Comparison of ENCODE assay signal across 13 cellular contexts in genomic region chr4:3345384-3345783, GRCh38. TPM values are rescaled to one million over a fixed set of nuclear protein-coding genes. Genes with fewer than 3 reads are reported as not detected.
A peak's percentile ranks its signal among the peaks of the same experiment; 100 is the strongest.
DNase-seq lines count a peak whose midpoint lies in the region; ATAC-seq and TF ChIP-seq lines count a peak whose summit lies in the region.
"Had no signal": no experiment of that assay in that cellular context is flagged by ENCODE, and none has a peak within 500 bp of the region (broad histone marks: within the 10 kb centered on the region; RNA-seq: fewer than 3 reads in every experiment).

No MANE protein-coding gene starts in this region.

- intact Hi-C loops in activated CD4-positive, alpha-beta T cell treated with anti-CD3 and anti-CD28 coated beads, Interleukin-2, amount 10 ng/mL, durations not matched to agents 24 days and 14 days (cut with micrococcal nuclease) = loop anchor here (10.0 kb wide), 1 partner anchor 539 kb away; no protein-coding TSS in a partner anchor

- no peak for TF ChIP-seq CTCF in osteocyte (IDR thresholded peaks at IDR 0.05)

- H3K4me1 ChIP-seq in BLaER1 = peaks cover 59% of the 10 kb centered on the region
- H3K4me1 ChIP-seq in CD8-positive, alpha-beta memory T cell (ENCODE audit: insufficient read depth, low read length) = peaks cover 13% of the 10 kb centered on the region

- no peak overlapping the region for H3K4me3 Mint-ChIP-seq in activated CD4-positive, alpha-beta T cell treated with anti-CD3 and anti-CD28 coated beads, Interleukin-2, amount 10 ng/mL, durations not matched to agents 24 days and 14 days
- H3K4me3 Mint-ChIP-seq in activated CD8-positive, alpha-beta memory T cell treated with anti-CD3 and anti-CD28 coated beads, Interleukin-2, amount 10 ng/mL, durations not matched to agents 7 days and 5 days = no peak overlapping the region
- H3K4me3 Mint-ChIP-seq in osteocyte (ENCODE audit: unreplicated experiment) = no peak overlapping the region
- H3K4me3 Mint-ChIP-seq in CD8-positive, alpha-beta memory T cell = no peak overlapping the region
- H3K4me3 Mint-ChIP-seq: CD8-positive, alpha-beta T cell had no signal

- H3K4me1 Mint-ChIP-seq in activated CD4-positive, alpha-beta T cell treated with anti-CD3 and anti-CD28 coated beads, Interleukin-2, amount 10 ng/mL, durations not matched to agents 24 days and 14 days = peaks cover 8% of the 10 kb centered on the region
- peaks cover 11% of the 10 kb centered on the region for H3K4me1 Mint-ChIP-seq in activated CD8-positive, alpha-beta memory T cell treated with anti-CD3 and anti-CD28 coated beads, Interleukin-2, amount 10 ng/mL, durations not matched to agents 7 days and 5 days
- H3K4me1 Mint-ChIP-seq in osteocyte (ENCODE audit: unreplicated experiment) = peaks cover 28% of the 10 kb centered on the region
- peaks cover 18 to 28% (median 23%) of the 10 kb centered on the region in 3 donors for H3K4me1 Mint-ChIP-seq in CD8-positive, alpha-beta memory T cell

- POLR2A ChIA-PET in CD8-positive, alpha-beta memory T cell (lab: Charles Lee) = no interaction called here

- DNase-seq in activated CD4-positive, alpha-beta T cell treated with anti-CD3 and anti-CD28 coated beads, Interleukin-2, amount 10 ng/mL, durations not matched to agents 24 days and 14 days = peak; percentile 48
- DNase-seq in activated CD4-positive, alpha-beta T cell treated with anti-CD3 and anti-CD28 coated beads, Interleukin-2, amount 50 U/mL, for 4 hours = no peak
- DNase-seq in activated CD8-positive, alpha-beta memory T cell treated with anti-CD3 and anti-CD28 coated beads, Interleukin-2, amount 10 ng/mL, durations not matched to agents 7 days and 5 days = peak; percentile 18
- peak; percentile 54 for DNase-seq in osteocyte (ENCODE audit: extremely low spot score, unreplicated experiment)
- no peak for DNase-seq in CD8-positive, alpha-beta memory T cell
- DNase-seq: 8988T had no signal

- no peaks in the 10 kb centered on the region; the same call in 1 of the 2 replicates for H3K9me3 ChIP-seq in BLaER1
- H3K9me3 ChIP-seq in CD8-positive, alpha-beta memory T cell (ENCODE audit: low read length) = no peaks in the 10 kb centered on the region
- H3K9me3 ChIP-seq: BLaER1 treated with 17β-estradiol and CSF1 and Interleukin-3, amounts not matched to agents 10 nM and 100 nM; HAP-1 had no signal

- ATAC-seq in activated CD8-positive, alpha-beta memory T cell treated with anti-CD3 and anti-CD28 coated beads, Interleukin-2, amount 10 ng/mL, durations not matched to agents 7 days and 5 days = no peak
- ATAC-seq in GM19395 (IDR thresholded peaks at IDR 0.05; ENCODE audit: unreplicated experiment) = no peak

- H4K20me1 ChIP-seq in BLaER1 = peaks cover 70% of the 10 kb centered on the region

- CTCF ChIA-PET in activated CD8-positive, alpha-beta memory T cell treated with anti-CD3 and anti-CD28 coated beads, Interleukin-2, amount 10 ng/mL, durations not matched to agents 7 days and 5 days (lab: Charles Lee) = interaction anchor here (0.7 to 2.4 kb wide), 3 partner anchors 9 to 135 kb away, joined by 3 to 17 read pairs (median 11); no protein-coding TSS in a partner anchor
- CTCF ChIA-PET in CD8-positive, alpha-beta memory T cell (lab: Charles Lee) = interaction anchor here (1.1 to 1.7 kb wide), 2 partner anchors 9 to 535 kb away, joined by 3 to 6 read pairs; no protein-coding TSS in a partner anchor

- H3K27me3 Mint-ChIP-seq in activated CD4-positive, alpha-beta T cell treated with anti-CD3 and anti-CD28 coated beads, Interleukin-2, amount 10 ng/mL, durations not matched to agents 24 days and 14 days = peaks cover 6% of the 10 kb centered on the region
- H3K27me3 Mint-ChIP-seq in activated CD8-positive, alpha-beta memory T cell treated with anti-CD3 and anti-CD28 coated beads, Interleukin-2, amount 10 ng/mL, durations not matched to agents 7 days and 5 days = peaks cover 4% of the 10 kb centered on the region
- H3K27me3 Mint-ChIP-seq in osteocyte (ENCODE audit: unreplicated experiment) = no peaks in the 10 kb centered on the region
- H3K27me3 Mint-ChIP-seq in CD8-positive, alpha-beta memory T cell = peaks cover 0 to 2% of the 10 kb centered on the region in 2 donors

- H3K4me3 ChIP-seq in BLaER1 = no peak overlapping the region
- no peak overlapping the region for H3K4me3 ChIP-seq in CD8-positive, alpha-beta memory T cell (ENCODE audit: low read length)
- H3K4me3 ChIP-seq: BLaER1 treated with 17β-estradiol and CSF1 and Interleukin-3, amounts not matched to agents 10 nM and 100 nM; GM12878; GM23248; HAP-1 had no signal

- H3K36me3 Mint-ChIP-seq in activated CD4-positive, alpha-beta T cell treated with anti-CD3 and anti-CD28 coated beads, Interleukin-2, amount 10 ng/mL, durations not matched to agents 24 days and 14 days (ENCODE audit: low read depth) = no peaks in the 10 kb centered on the region
- no peaks in the 10 kb centered on the region for H3K36me3 Mint-ChIP-seq in activated CD8-positive, alpha-beta memory T cell treated with anti-CD3 and anti-CD28 coated beads, Interleukin-2, amount 10 ng/mL, durations not matched to agents 7 days and 5 days
- H3K36me3 Mint-ChIP-seq in osteocyte (ENCODE audit: unreplicated experiment) = peaks cover 6% of the 10 kb centered on the region
- no peaks in the 10 kb centered on the region for H3K36me3 Mint-ChIP-seq in CD8-positive, alpha-beta memory T cell
- H3K36me3 Mint-ChIP-seq: CD8-positive, alpha-beta T cell had no signal

- no peak overlapping the region for H3K27ac ChIP-seq in BLaER1
- H3K27ac ChIP-seq in CD8-positive, alpha-beta memory T cell (ENCODE audit: low read depth, low read length) = no peak overlapping the region
- H3K27ac ChIP-seq: GM23248 had no signal

- H3K4me2 ChIP-seq in BLaER1 = peak overlapping the region; percentile 49; the same call in 1 of the 2 replicates

- no peaks in the 10 kb centered on the region for H3K9me3 Mint-ChIP-seq in activated CD4-positive, alpha-beta T cell treated with anti-CD3 and anti-CD28 coated beads, Interleukin-2, amount 10 ng/mL, durations not matched to agents 24 days and 14 days
- no peaks in the 10 kb centered on the region for H3K9me3 Mint-ChIP-seq in activated CD8-positive, alpha-beta memory T cell treated with anti-CD3 and anti-CD28 coated beads, Interleukin-2, amount 10 ng/mL, durations not matched to agents 7 days and 5 days (ENCODE audit: low read depth)
- H3K9me3 Mint-ChIP-seq in osteocyte (ENCODE audit: unreplicated experiment) = no peaks in the 10 kb centered on the region
- H3K9me3 Mint-ChIP-seq in CD8-positive, alpha-beta memory T cell = no peaks in the 10 kb centered on the region
- H3K9me3 Mint-ChIP-seq: CD8-positive, alpha-beta T cell had no signal

- H3K9ac ChIP-seq in BLaER1 = no peak overlapping the region; the same call in 1 of the 2 replicates
- H3K9ac ChIP-seq: GM23248 had no signal

- H3K36me3 ChIP-seq in BLaER1 = peaks cover 45% of the 10 kb centered on the region
- no peaks in the 10 kb centered on the region for H3K36me3 ChIP-seq in CD8-positive, alpha-beta memory T cell (ENCODE audit: insufficient read depth, low read length)
- H3K36me3 ChIP-seq: HAP-1 had no signal

- no peaks in the 10 kb centered on the region for H3K27me3 ChIP-seq in BLaER1
- no peaks in the 10 kb centered on the region for H3K27me3 ChIP-seq in CD8-positive, alpha-beta memory T cell (ENCODE audit: insufficient read depth, low read length, poor library complexity, severe bottlenecking)
- H3K27me3 ChIP-seq: BLaER1 treated with 17β-estradiol and CSF1 and Interleukin-3, amounts not matched to agents 10 nM and 100 nM had no signal

- H3K27ac Mint-ChIP-seq in activated CD4-positive, alpha-beta T cell treated with anti-CD3 and anti-CD28 coated beads, Interleukin-2, amount 10 ng/mL, durations not matched to agents 24 days and 14 days = no peak overlapping the region
- H3K27ac Mint-ChIP-seq in activated CD8-positive, alpha-beta memory T cell treated with anti-CD3 and anti-CD28 coated beads, Interleukin-2, amount 10 ng/mL, durations not matched to agents 7 days and 5 days = no peak overlapping the region
- no peak overlapping the region for H3K27ac Mint-ChIP-seq in osteocyte (ENCODE audit: unreplicated experiment)
- no peak overlapping the region for H3K27ac Mint-ChIP-seq in CD8-positive, alpha-beta memory T cell
- H3K27ac Mint-ChIP-seq: CD8-positive, alpha-beta T cell had no signal

RNA-seq across cellular contexts. Expression of gene RGS12, which starts 52.6 kb away (rescaled TPM):
- total RNA-seq in activated CD4-positive, alpha-beta T cell treated with anti-CD3 and anti-CD28 coated beads, Interleukin-2, amount 10 ng/mL, durations not matched to agents 24 days and 14 days = 3.3 and 3.7 TPM in 2 replicates
- 1 to 10 TPM; 2.1 to 5.0 TPM for total RNA-seq in activated CD8-positive, alpha-beta memory T cell treated with anti-CD3 and anti-CD28 coated beads, Interleukin-2, amount 10 ng/mL, durations not matched to agents 7 days and 5 days
- 32.5 and 35.6 TPM in 2 replicates for total RNA-seq in osteocyte
- 1 to 10 TPM; 2.3 to 2.4 TPM for total RNA-seq in CD8-positive, alpha-beta memory T cell
- polyA plus RNA-seq in CD8-positive, alpha-beta memory T cell = 3.0 TPM

Comparison
In these comparisons a context has a peak if more than half of its experiments do, and no peak if none do; other contexts are left out.
1. DNase-seq: peak in activated CD4-positive, alpha-beta T cell treated with anti-CD3 and anti-CD28 coated beads, Interleukin-2, amount 10 ng/mL, durations not matched to agents 24 days and 14 days (single experiment), activated CD8-positive, alpha-beta memory T cell treated with anti-CD3 and anti-CD28 coated beads, Interleukin-2, amount 10 ng/mL, durations not matched to agents 7 days and 5 days (single experiment) and osteocyte (single experiment); none in activated CD4-positive, alpha-beta T cell treated with anti-CD3 and anti-CD28 coated beads, Interleukin-2, amount 50 U/mL, for 4 hours (0 of 2) and CD8-positive, alpha-beta memory T cell (0 of 5).